ENCODE assay signal across 23 cellular contexts in genomic region chr5:163409384-163409783, GRCh38. TPM values are rescaled to one million over a fixed set of nuclear protein-coding genes. Genes with fewer than 3 reads are reported as not detected.
A peak's percentile ranks its signal among the peaks of the same experiment; 100 is the strongest.
DNase-seq lines count a peak whose midpoint lies in the region; ATAC-seq, FAIRE-seq and TF ChIP-seq lines count a peak whose summit lies in the region.
"Had no signal": no experiment of that assay in that cellular context is flagged by ENCODE, and none has a peak within 500 bp of the region (broad histone marks: within the 10 kb centered on the region; RNA-seq: fewer than 3 reads in every experiment).

No MANE protein-coding gene starts in this region.

- no peak overlapping the region for H2AFZ ChIP-seq in Karpas-422 (ENCODE audit: low read length)
- H2AFZ ChIP-seq: GM23338 had no signal

- H3K4me3 ChIP-seq in Karpas-422 (ENCODE audit: low read length): no peak overlapping the region
- H3K4me3 ChIP-seq in CD8-positive, alpha-beta T cell (ENCODE audit: low read depth, low read length): no peak overlapping the region
- H3K4me3 ChIP-seq: GM23338 had no signal

- TF ChIP-seq CTCF in Calu3 (IDR thresholded peaks at IDR 0.05; ENCODE audit: unreplicated experiment): no peak
- TF ChIP-seq CTCF in mesothelial cell of epicardium (IDR thresholded peaks at IDR 0.05; ENCODE audit: unreplicated experiment): no peak
- TF ChIP-seq CTCF in CD8-positive, alpha-beta T cell (IDR thresholded peaks at IDR 0.05): no peak
- TF ChIP-seq CTCF in endothelial cell (IDR thresholded peaks at IDR 0.05; ENCODE audit: unreplicated experiment): no peak
- no peak for TF ChIP-seq CTCF in progenitor cell of endocrine pancreas (IDR thresholded peaks at IDR 0.05; ENCODE audit: unreplicated experiment)

- H4K20me1 ChIP-seq in Karpas-422 (ENCODE audit: insufficient read depth, low read depth, low read length): no peaks in the 10 kb centered on the region

- DNase-seq in Calu3: peak; percentile 51
- DNase-seq in Karpas-422: peak; percentile 34
- peak; percentile 36 for DNase-seq in epithelial cell of prostate (ENCODE audit: low read depth, low spot score)
- DNase-seq in mesothelial cell of epicardium (ENCODE audit: low spot score in 2 of 2, unreplicated experiment in 2 of 2): no peak
- DNase-seq in HTR-8/SVneo (ENCODE audit: insufficient read length, low spot score): no peak
- no peak for DNase-seq in CD8-positive, alpha-beta T cell
- no peak for DNase-seq in endothelial cell (ENCODE audit: low spot score)
- DNase-seq in progenitor cell of endocrine pancreas (ENCODE audit: low spot score, unreplicated experiment): no peak
- DNase-seq: CD8-positive, alpha-beta memory T cell; DND-41; H9; KBM-7; MM.1S; NCI-H2029; NCI-H446 treated with DMSO at 0.1 percent for 48 hours; NCI-H526; SHP77 had no signal

- ATAC-seq in CD8-positive, alpha-beta T cell: no peak

- POLR2A ChIA-PET in CD8-positive, alpha-beta T cell (lab: Charles Lee): no interaction called here

- H3K9me3 ChIP-seq in Karpas-422 (ENCODE audit: low read length): no peaks in the 10 kb centered on the region
- no peaks in the 10 kb centered on the region for H3K9me3 ChIP-seq in CD8-positive, alpha-beta T cell (ENCODE audit: low read length)

- BruUV-seq in Calu3 (replicated peaks; lab: Mats Ljungman, UMichigan): no TSS peak

- peaks cover 45% of the 10 kb centered on the region for H3K4me1 Mint-ChIP-seq in Calu3 (ENCODE audit: low read depth, unreplicated experiment)
- peaks cover 27% of the 10 kb centered on the region for H3K4me1 Mint-ChIP-seq in mesothelial cell of epicardium
- H3K4me1 Mint-ChIP-seq in CD8-positive, alpha-beta T cell (ENCODE audit: low read depth): peaks cover 3% of the 10 kb centered on the region
- peaks cover 15% of the 10 kb centered on the region for H3K4me1 Mint-ChIP-seq in endothelial cell (ENCODE audit: unreplicated experiment)
- H3K4me1 Mint-ChIP-seq in progenitor cell of endocrine pancreas (ENCODE audit: low read depth): peaks cover 11% of the 10 kb centered on the region

- H3K36me3 Mint-ChIP-seq in Calu3 (ENCODE audit: insufficient read depth, unreplicated experiment) (peaks cover 13% of the 10 kb centered on the region), mesothelial cell of epicardium (no peaks in the 10 kb centered on the region), endothelial cell (ENCODE audit: low read depth, unreplicated experiment) (no peaks in the 10 kb centered on the region), progenitor cell of endocrine pancreas (ENCODE audit: insufficient read depth) (no peaks in the 10 kb centered on the region)
- H3K36me3 Mint-ChIP-seq in CD8-positive, alpha-beta T cell: no peaks in the 10 kb centered on the region
- H3K36me3 Mint-ChIP-seq: CD8-positive, alpha-beta memory T cell had no signal

- H3K36me3 ChIP-seq in Karpas-422 (ENCODE audit: insufficient read depth, low read length): no peaks in the 10 kb centered on the region
- no peaks in the 10 kb centered on the region for H3K36me3 ChIP-seq in CD8-positive, alpha-beta T cell (ENCODE audit: insufficient read depth, low read length)

- no peaks in the 10 kb centered on the region for H3K9me2 ChIP-seq in Karpas-422 (replicated peaks; ENCODE audit: insufficient read depth, low read length)

- H3K4me3 Mint-ChIP-seq in Calu3 (ENCODE audit: low read depth, unreplicated experiment): peak overlapping the region; percentile 37
- H3K4me3 Mint-ChIP-seq in mesothelial cell of epicardium: no peak overlapping the region
- no peak overlapping the region for H3K4me3 Mint-ChIP-seq in CD8-positive, alpha-beta T cell
- H3K4me3 Mint-ChIP-seq in endothelial cell (ENCODE audit: unreplicated experiment): no peak overlapping the region
- no peak overlapping the region for H3K4me3 Mint-ChIP-seq in progenitor cell of endocrine pancreas (ENCODE audit: low read depth)
- H3K4me3 Mint-ChIP-seq: B cell; CD8-positive, alpha-beta memory T cell; GM23338; H9 had no signal

- H3K9ac ChIP-seq in Karpas-422 (ENCODE audit: low read length): no peak overlapping the region

- no peaks in the 10 kb centered on the region for H3K27me3 Mint-ChIP-seq in Calu3 (ENCODE audit: unreplicated experiment)
- H3K27me3 Mint-ChIP-seq in mesothelial cell of epicardium (ENCODE audit: low read depth): peaks cover 8% of the 10 kb centered on the region
- peaks cover 9% of the 10 kb centered on the region for H3K27me3 Mint-ChIP-seq in CD8-positive, alpha-beta T cell (ENCODE audit: low read depth)
- peaks cover 6% of the 10 kb centered on the region for H3K27me3 Mint-ChIP-seq in endothelial cell (ENCODE audit: unreplicated experiment)
- peaks cover 3% of the 10 kb centered on the region for H3K27me3 Mint-ChIP-seq in progenitor cell of endocrine pancreas

- H3K27ac ChIP-seq in Karpas-422 (ENCODE audit: low read length) (no peak overlapping the region), epithelial cell of prostate (peak overlapping the region; percentile 30)
- H3K27ac ChIP-seq in CD8-positive, alpha-beta T cell (ENCODE audit: low read depth, low read length): no peak overlapping the region
- H3K27ac ChIP-seq: 22Rv1, C4-2B, RWPE1 had no signal

- no peak for FAIRE-seq in HTR-8/SVneo (lab: Jason Lieb, UNC)
- FAIRE-seq: GM18507 had no signal

- intact Hi-C loops in Calu3 (cut with micrococcal nuclease; ENCODE audit: unreplicated experiment): loop anchor here (2.0 kb wide), 4 partner anchors 31 to 1865 kb away; no protein-coding TSS in a partner anchor
- intact Hi-C loops in CD8-positive, alpha-beta T cell (cut with DNase I, micrococcal nuclease): loop anchor here in 1 of 2 experiments (10.0 kb wide), 1 partner anchor 1865 kb away; the partner anchor contains the start of gene GABRB2

- peaks cover 2% of the 10 kb centered on the region for H3K9me3 Mint-ChIP-seq in Calu3 (ENCODE audit: low read depth, unreplicated experiment)
- no peaks in the 10 kb centered on the region for H3K9me3 Mint-ChIP-seq in mesothelial cell of epicardium
- no peaks in the 10 kb centered on the region for H3K9me3 Mint-ChIP-seq in CD8-positive, alpha-beta T cell
- no peaks in the 10 kb centered on the region for H3K9me3 Mint-ChIP-seq in endothelial cell (ENCODE audit: unreplicated experiment)
- no peaks in the 10 kb centered on the region for H3K9me3 Mint-ChIP-seq in progenitor cell of endocrine pancreas (ENCODE audit: low read depth)
- H3K9me3 Mint-ChIP-seq: CD8-positive, alpha-beta memory T cell; GM23338 had no signal

- H3K4me1 ChIP-seq in Karpas-422 (ENCODE audit: low read length): peaks cover 32% of the 10 kb centered on the region
- no peaks in the 10 kb centered on the region for H3K4me1 ChIP-seq in CD8-positive, alpha-beta T cell (ENCODE audit: insufficient read depth, low read length)

- H3K27ac Mint-ChIP-seq in Calu3 (ENCODE audit: unreplicated experiment): peak overlapping the region; percentile 53
- H3K27ac Mint-ChIP-seq in mesothelial cell of epicardium: peak overlapping the region; percentile 84
- H3K27ac Mint-ChIP-seq in CD8-positive, alpha-beta T cell: no peak overlapping the region
- H3K27ac Mint-ChIP-seq in endothelial cell (ENCODE audit: unreplicated experiment): no peak overlapping the region
- H3K27ac Mint-ChIP-seq in progenitor cell of endocrine pancreas: no peak overlapping the region
- H3K27ac Mint-ChIP-seq: B cell; CD8-positive, alpha-beta memory T cell; GM23338 had no signal

- CTCF ChIA-PET in Calu3 (lab: Charles Lee): interaction anchor here (0.5 to 2.8 kb wide), 8 partner anchors 8 to 1559 kb away, joined by 3 to 21 read pairs (median 3); partner anchors contain the start of genes CCNG1 and MAT2B
- CTCF ChIA-PET in CD8-positive, alpha-beta T cell (lab: Charles Lee): interaction anchor here (0.8 to 2.6 kb wide), 11 partner anchors 8 to 103 kb away, joined by 3 to 24 read pairs (median 5); partner anchors contain the start of gene CCNG1

- H3K27me3 ChIP-seq in Karpas-422 (ENCODE audit: low read length): no peaks in the 10 kb centered on the region
- H3K27me3 ChIP-seq in CD8-positive, alpha-beta T cell (ENCODE audit: insufficient read depth, low read length): no peaks in the 10 kb centered on the region

- peak overlapping the region; percentile 29 for H3K4me2 ChIP-seq in Karpas-422 (ENCODE audit: low read depth, low read length, poor library complexity, severe bottlenecking)
- H3K4me2 ChIP-seq: GM23338 had no signal

- no peaks in the 10 kb centered on the region for H3K79me2 ChIP-seq in Karpas-422 (ENCODE audit: low read length)

RNA-seq across cellular contexts. Expression of gene CCNG1, which starts 28.0 kb away (rescaled TPM):
- total RNA-seq in Calu3 (2022) (105 and 109 TPM in 2 replicates), mesothelial cell of epicardium (229 to 243 TPM (median 230 TPM) in 3 replicates), endothelial cell (ENCODE audit: unreplicated experiment) (360 TPM), progenitor cell of endocrine pancreas (250 and 267 TPM in 2 replicates)
- total RNA-seq in Karpas-422 (2014; rRNA removed; shearing (Covaris generic); ENCODE audit: low replicate concordance): 109 and 270 TPM in 2 replicates
- 100 to 1,000 TPM; 114 to 126 TPM for total RNA-seq in CD8-positive, alpha-beta T cell

RNA-seq across cellular contexts. Expression of gene NUDCD2, which starts 50.5 kb away (rescaled TPM):
- total RNA-seq in Calu3 (2022) (36.5 and 44.9 TPM in 2 replicates), mesothelial cell of epicardium (32.1 to 37.2 TPM (median 34.4 TPM) in 3 replicates), endothelial cell (ENCODE audit: unreplicated experiment) (19.2 TPM), progenitor cell of endocrine pancreas (33.0 and 39.1 TPM in 2 replicates)
- 15.5 and 29.4 TPM in 2 replicates for total RNA-seq in Karpas-422 (2014; rRNA removed; shearing (Covaris generic); ENCODE audit: low replicate concordance)
- total RNA-seq in CD8-positive, alpha-beta T cell: 10 to 100 TPM; 16.5 to 17.7 TPM

RNA-seq across cellular contexts. Expression of gene HMMR, which starts 51.0 kb away (rescaled TPM):
- 52.7 and 54.3 TPM in 2 replicates for total RNA-seq in Calu3 (2022)
- 37.6 and 80.5 TPM in 2 replicates for total RNA-seq in Karpas-422 (2014; rRNA removed; shearing (Covaris generic); ENCODE audit: low replicate concordance)
- total RNA-seq in mesothelial cell of epicardium: 8.7 to 9.8 TPM (median 9.4 TPM) in 3 replicates
- total RNA-seq in CD8-positive, alpha-beta T cell: under 1 TPM; 0.67 to 0.76 TPM
- 8.6 TPM for total RNA-seq in endothelial cell (ENCODE audit: unreplicated experiment)
- total RNA-seq in progenitor cell of endocrine pancreas: 13.3 and 15.0 TPM in 2 replicates

Comparison
In these comparisons a context has a peak if more than half of its experiments do, and no peak if none do; other contexts are left out.
1. DNase-seq: peak in Calu3 (single experiment), Karpas-422 (single experiment) and epithelial cell of prostate (single experiment); none in mesothelial cell of epicardium (0 of 2), HTR-8/SVneo (single experiment), CD8-positive, alpha-beta T cell (0 of 7), endothelial cell (single experiment) and progenitor cell of endocrine pancreas (single experiment).
2. H3K27ac Mint-ChIP-seq: peak in Calu3 (single experiment) and mesothelial cell of epicardium (single experiment); none in CD8-positive, alpha-beta T cell (single experiment), endothelial cell (single experiment) and progenitor cell of endocrine pancreas (single experiment).